In genomic region chr14:93183596-93184317, GRCh38 we compare ENCODE assay signal across 8 cellular contexts. TPM values are rescaled to one million over a fixed set of nuclear protein-coding genes. Genes with fewer than 3 reads are reported as not detected.
DNase-seq lines count a peak whose midpoint lies in the region; ATAC-seq, FAIRE-seq and TF ChIP-seq lines count a peak whose summit lies in the region.

No MANE protein-coding gene starts in this region.

- peak overlapping the region; percentile 99 for H3K9ac ChIP-seq in astrocyte (ENCODE audit: low read length)

- peaks cover 38% of the 10 kb centered on the region for H3K4me1 Mint-ChIP-seq in activated naive CD4-positive, alpha-beta T cell treated with anti-CD3 and anti-CD28 coated beads, Interleukin-2, amount 10 ng/mL, durations not matched to agents 7 days and 5 days
- H3K4me1 Mint-ChIP-seq in astrocyte (ENCODE audit: low read depth, unreplicated experiment) (peaks cover 6% of the 10 kb centered on the region), type B pancreatic cell (ENCODE audit: unreplicated experiment) (peaks cover 21% of the 10 kb centered on the region)

- H3K4me3 Mint-ChIP-seq in activated naive CD4-positive, alpha-beta T cell treated with anti-CD3 and anti-CD28 coated beads, Interleukin-2, amount 10 ng/mL, durations not matched to agents 7 days and 5 days: peak overlapping the region; percentile 94
- H3K4me3 Mint-ChIP-seq in astrocyte (ENCODE audit: unreplicated experiment): peak overlapping the region; percentile 92
- H3K4me3 Mint-ChIP-seq in type B pancreatic cell: peak overlapping the region; percentile 93

- peaks cover 28% of the 10 kb centered on the region for H3K79me2 ChIP-seq in astrocyte (ENCODE audit: insufficient read depth, low read length)

- H3K9me3 Mint-ChIP-seq in activated naive CD4-positive, alpha-beta T cell treated with anti-CD3 and anti-CD28 coated beads, Interleukin-2, amount 10 ng/mL, durations not matched to agents 7 days and 5 days: no peaks in the 10 kb centered on the region
- H3K9me3 Mint-ChIP-seq in astrocyte (ENCODE audit: unreplicated experiment) (no peaks in the 10 kb centered on the region), type B pancreatic cell (no peaks in the 10 kb centered on the region)

- H3K36me3 ChIP-seq in astrocyte (ENCODE audit: insufficient read depth, low read length): peaks cover 5% of the 10 kb centered on the region

- CTCF ChIA-PET in activated naive CD4-positive, alpha-beta T cell treated with anti-CD3 and anti-CD28 coated beads, Interleukin-2, amount 10 ng/mL, durations not matched to agents 7 days and 5 days (lab: Charles Lee): interaction anchor here (0.6 to 3.8 kb wide), 8 partner anchors 8 to 74 kb away, joined by 3 to 16 read pairs (median 4); partner anchors contain the start of genes GON7 and UBR7

- peaks cover 23% of the 10 kb centered on the region for H3K36me3 Mint-ChIP-seq in activated naive CD4-positive, alpha-beta T cell treated with anti-CD3 and anti-CD28 coated beads, Interleukin-2, amount 10 ng/mL, durations not matched to agents 7 days and 5 days
- H3K36me3 Mint-ChIP-seq in astrocyte (ENCODE audit: low read depth, unreplicated experiment) (peaks cover 3% of the 10 kb centered on the region), type B pancreatic cell (no peaks in the 10 kb centered on the region)

- no peak for FAIRE-seq in astrocyte (lab: Jason Lieb, UNC)
- FAIRE-seq in GM19239 (lab: Jason Lieb, UNC): no peak

- no peaks in the 10 kb centered on the region for H3K27me3 Mint-ChIP-seq in activated naive CD4-positive, alpha-beta T cell treated with anti-CD3 and anti-CD28 coated beads, Interleukin-2, amount 10 ng/mL, durations not matched to agents 7 days and 5 days
- H3K27me3 Mint-ChIP-seq in astrocyte (ENCODE audit: low read depth, unreplicated experiment): peaks cover 2% of the 10 kb centered on the region
- no peaks in the 10 kb centered on the region for H3K27me3 Mint-ChIP-seq in type B pancreatic cell

- no peak for TF ChIP-seq CTCF in astrocyte (IDR thresholded peaks at IDR 0.05; ENCODE audit: insufficient read depth, low read depth, low read length)
- TF ChIP-seq CTCF in lower leg skin (IDR thresholded peaks at IDR 0.05): no peak
- no peak for TF ChIP-seq CTCF in type B pancreatic cell (conservative IDR thresholded peaks at IDR 0.05)

- no peak for ATAC-seq in HG03039 (IDR thresholded peaks at IDR 0.05; ENCODE audit: unreplicated experiment)

- no peak for DNase-seq in activated naive CD4-positive, alpha-beta T cell treated with anti-CD3 and anti-CD28 coated beads, Interleukin-2, amount 10 ng/mL, durations not matched to agents 7 days and 5 days
- DNase-seq in activated naive CD4-positive, alpha-beta T cell (lab: John Stamatoyannopoulos, UW): no peak
- DNase-seq in astrocyte (ENCODE audit: low read depth) (no peak), lower leg skin (ENCODE audit: low spot score in 2 of 2) (peak in 1 of 2 donors; percentile 25), type B pancreatic cell (ENCODE audit: extremely low spot score, unreplicated experiment) (no peak), NCI-H510A treated with DMSO at 0.1 percent for 48 hours (lab: John Stamatoyannopoulos, UW) (no peak), GM19239 (ENCODE audit: insufficient read length, low spot score) (no peak)

- peak overlapping the region; percentile 91 for H3K27ac Mint-ChIP-seq in activated naive CD4-positive, alpha-beta T cell treated with anti-CD3 and anti-CD28 coated beads, Interleukin-2, amount 10 ng/mL, durations not matched to agents 7 days and 5 days
- H3K27ac Mint-ChIP-seq in astrocyte (ENCODE audit: unreplicated experiment): peak overlapping the region; percentile 48
- peak overlapping the region; percentile 89 for H3K27ac Mint-ChIP-seq in type B pancreatic cell

- H2AFZ ChIP-seq in astrocyte (ENCODE audit: low read depth, low read length): peak overlapping the region; percentile 98

- TF ChIP-seq POLR2A in lower leg skin (IDR thresholded peaks at IDR 0.05): no peak

- peak overlapping the region; percentile 98 for H3K4me3 ChIP-seq in astrocyte (ENCODE audit: insufficient read depth, low read depth, low read length)
- H3K4me3 ChIP-seq in lower leg skin (ENCODE audit: low read depth, poor library complexity, severe bottlenecking): peak overlapping the region; percentile 69

- no peaks in the 10 kb centered on the region for H3K27me3 ChIP-seq in astrocyte (ENCODE audit: insufficient read depth, low read length)

- peaks cover 15% of the 10 kb centered on the region for H4K20me1 ChIP-seq in astrocyte (ENCODE audit: insufficient read depth, low read length)

- H3K9me3 ChIP-seq in astrocyte (ENCODE audit: insufficient read depth, low read depth, low read length): no peaks in the 10 kb centered on the region

- intact Hi-C loops in lower leg skin (cut with DNase I; ENCODE audit: low total_unique reads): no loop called here

- peak overlapping the region; percentile 82 for H3K27ac ChIP-seq in astrocyte (ENCODE audit: low read depth, low read length)

- WGBS in lower leg skin, 2 donors: 40 to 46% methylated on average over 17 of the region's 17 CpGs

- H3K4me2 ChIP-seq in astrocyte (ENCODE audit: low read length): peak overlapping the region; percentile 100

- H3K4me1 ChIP-seq in astrocyte (ENCODE audit: insufficient read depth, low read length): peaks cover 6% of the 10 kb centered on the region

RNA-seq across cellular contexts. Expression of gene MOAP1, which starts 0.9 kb away (rescaled TPM):
- 15.8 and 16.1 TPM in 2 replicates for total RNA-seq in astrocyte
- total RNA-seq in lower leg skin: 10 to 100 TPM; 24.7 to 26.4 (median 25.5) TPM
- total RNA-seq in type B pancreatic cell (ENCODE audit: low replicate concordance): 19.3 and 20.5 TPM in 2 replicates

RNA-seq across cellular contexts. Expression of gene LYSET, which starts 1.4 kb away (rescaled TPM):
- 9.1 and 9.8 TPM in 2 replicates for total RNA-seq in astrocyte
- 1 to 10 TPM; 3.1 to 9.1 (median 4.4) TPM for total RNA-seq in lower leg skin
- 21.7 and 23.9 TPM in 2 replicates for total RNA-seq in type B pancreatic cell (ENCODE audit: low replicate concordance)

RNA-seq across cellular contexts. Expression of gene GON7, which starts 23.1 kb away (rescaled TPM):
- total RNA-seq in astrocyte (5.3 and 5.4 TPM in 2 replicates), lower leg skin (1 to 10 TPM; 4.0 to 8.4 (median 6.1) TPM), type B pancreatic cell (ENCODE audit: low replicate concordance) (11.9 and 14.3 TPM in 2 replicates)

RNA-seq across cellular contexts. Expression of gene UBR7, which starts 23.3 kb away (rescaled TPM):
- total RNA-seq in astrocyte (7.3 and 7.8 TPM in 2 replicates), lower leg skin (10 to 100 TPM; 20.3 to 36.5 (median 31.1) TPM), type B pancreatic cell (ENCODE audit: low replicate concordance) (16.1 and 21.7 TPM in 2 replicates)
